Comparison of ENCODE assay signal across 34 cellular contexts in genomic region chr10:111126981-111127848, GRCh38. TPM values are rescaled to one million over a fixed set of nuclear protein-coding genes. Genes with fewer than 3 reads are reported as not detected.
DNase-seq lines count a peak whose midpoint lies in the region; ATAC-seq, FAIRE-seq and TF ChIP-seq lines count a peak whose summit lies in the region.
"Had no signal": no experiment of that assay in that cellular context is flagged by ENCODE, and none has a peak within 500 bp of the region (broad histone marks: within the 10 kb centered on the region; RNA-seq: fewer than 3 reads in every experiment).

No MANE protein-coding gene starts in this region.

- TF ChIP-seq POLR2A in K562 (conservative IDR thresholded peaks at IDR 0.05), result no peak

- H3K4me3 ChIP-seq in K562, result no peak overlapping the region
- H3K4me3 ChIP-seq: ascending aorta; BLaER1 treated with 17β-estradiol and CSF1 and Interleukin-3, amounts not matched to agents 10 nM and 100 nM; left ventricle myocardium inferior; neural progenitor cell; right lobe of liver; stomach had no signal

- H4K20me1 ChIP-seq in K562 (replicated peaks; ENCODE audit: control insufficient read depth, insufficient read depth, low read length), result no peaks in the 10 kb centered on the region
- H4K20me1 ChIP-seq: BLaER1 treated with 17β-estradiol and CSF1 and Interleukin-3, amounts not matched to agents 10 nM and 100 nM had no signal

- no TSS peak for BruUV-seq in K562 (replicated peaks; lab: Mats Ljungman, UMichigan)

- intact Hi-C loops in K562 (cut with micrococcal nuclease), result no loop called here

- in situ Hi-C loops in K562 (cut with MboI), result no loop called here

- no peaks in the 10 kb centered on the region for H3K36me3 Mint-ChIP-seq in osteocyte (ENCODE audit: unreplicated experiment)
- H3K36me3 Mint-ChIP-seq: activated naive CD8-positive, alpha-beta T cell treated with anti-CD3 and anti-CD28 coated beads, Interleukin-2, amount 10 ng/mL, durations not matched to agents 7 days and 5 days; neural progenitor cell; WTC11 had no signal

- POLR2A ChIA-PET in K562 (lab: Yijun Ruan, JAX), result no interaction called here

- CTCF ChIA-PET in K562 (lab: Yijun Ruan, JAX; ENCODE audit: low intra/inter-chr PET ratio), result no interaction called here

- no peaks in the 10 kb centered on the region for H3K9me1 ChIP-seq in K562 (ENCODE audit: control insufficient read depth, insufficient read depth, low read length)

- H3K9me3 Mint-ChIP-seq in osteocyte (ENCODE audit: unreplicated experiment), result no peaks in the 10 kb centered on the region
- H3K9me3 Mint-ChIP-seq: activated CD4-positive, alpha-beta T cell treated with anti-CD3 and anti-CD28 coated beads, Interleukin-2, amount 10 ng/mL, durations not matched to agents 24 days and 14 days; activated naive CD8-positive, alpha-beta T cell treated with anti-CD3 and anti-CD28 coated beads, Interleukin-2, amount 10 ng/mL, durations not matched to agents 7 days and 5 days; activated T-cell treated with anti-CD3 and anti-CD28 coated beads, Interleukin-2, amount 50 U/mL, for 24 hours; T-helper 2 cell treated with Interferon-gamma antibody and Interleukin-4, amounts not matched to agents 5 μg/mL and 100 μg/mL, for 36 hours had no signal

- no peak overlapping the region for H3K4me3 Mint-ChIP-seq in osteocyte (ENCODE audit: unreplicated experiment)
- H3K4me3 Mint-ChIP-seq: activated CD4-positive, alpha-beta T cell treated with anti-CD3 and anti-CD28 coated beads, Interleukin-2, amount 10 ng/mL, durations not matched to agents 24 days and 14 days; activated naive CD8-positive, alpha-beta T cell treated with anti-CD3 and anti-CD28 coated beads, Interleukin-2, amount 10 ng/mL, durations not matched to agents 7 days and 5 days; activated T-cell treated with anti-CD3 and anti-CD28 coated beads, Interleukin-2, amount 50 U/mL, for 24 hours; neural progenitor cell; T-helper 2 cell treated with Interferon-gamma antibody and Interleukin-4, amounts not matched to agents 5 μg/mL and 100 μg/mL, for 36 hours; WTC11 had no signal

- H3K9me3 ChIP-seq in K562 (replicated peaks; ENCODE audit: control insufficient read depth, insufficient read depth, low read depth, low read length), result no peaks in the 10 kb centered on the region
- H3K9me3 ChIP-seq: ascending aorta; BLaER1 treated with 17β-estradiol and CSF1 and Interleukin-3, amounts not matched to agents 10 nM and 100 nM; left ventricle myocardium inferior; right lobe of liver; stomach had no signal

- peaks cover 2% of the 10 kb centered on the region for H3K27me3 Mint-ChIP-seq in osteocyte (ENCODE audit: unreplicated experiment)
- H3K27me3 Mint-ChIP-seq: activated naive CD8-positive, alpha-beta T cell treated with anti-CD3 and anti-CD28 coated beads, Interleukin-2, amount 10 ng/mL, durations not matched to agents 7 days and 5 days had no signal

- no peak for FAIRE-seq in K562 (lab: Jason Lieb, UNC)
- FAIRE-seq: colon, G401.6, islet of Langerhans had no signal

- no peak overlapping the region for H3K27ac Mint-ChIP-seq in osteocyte (ENCODE audit: unreplicated experiment)
- H3K27ac Mint-ChIP-seq: activated CD4-positive, alpha-beta T cell treated with anti-CD3 and anti-CD28 coated beads, Interleukin-2, amount 10 ng/mL, durations not matched to agents 24 days and 14 days; activated naive CD8-positive, alpha-beta T cell treated with anti-CD3 and anti-CD28 coated beads, Interleukin-2, amount 10 ng/mL, durations not matched to agents 7 days and 5 days; activated T-cell treated with anti-CD3 and anti-CD28 coated beads, Interleukin-2, amount 50 U/mL, for 24 hours; T-helper 2 cell treated with Interferon-gamma antibody and Interleukin-4, amounts not matched to agents 5 μg/mL and 100 μg/mL, for 36 hours; WTC11 had no signal

- H3K4me2 ChIP-seq in K562 (ENCODE audit: insufficient read depth, low read length), result no peak overlapping the region
- H3K4me2 ChIP-seq: neural progenitor cell had no signal

- DNase-seq in COLO668 (lab: John Stamatoyannopoulos, UW; ENCODE audit: unreplicated experiment) (peak; percentile 4), HUDEP-2 (lab: John Stamatoyannopoulos, UW; ENCODE audit: unreplicated experiment in 76 of 76) (peak in 41 of 76 experiments; percentile 1 to 68 (median 22)), K562 (ENCODE audit: extremely low read depth in 1 of 4, low spot score in 3 of 4) (peak in 2 of 4 experiments; percentile 13 to 29), osteocyte (ENCODE audit: extremely low spot score, unreplicated experiment) (peak; percentile 63)
- DNase-seq in activated naive CD4-positive, alpha-beta T cell treated with anti-CD3 and anti-CD28 coated beads, Interleukin-2, amount 50 U/mL, for 16 hours, result no peak
- DNase-seq: activated CD4-positive, alpha-beta T cell treated with anti-CD3 and anti-CD28 coated beads, Interleukin-2, amount 10 ng/mL, durations not matched to agents 24 days and 14 days; activated effector memory CD4-positive, alpha-beta T cell treated with anti-CD3 and anti-CD28 coated beads, Interleukin-2, amount 50 U/mL, for 16 hours; activated naive CD8-positive, alpha-beta T cell treated with anti-CD3 and anti-CD28 coated beads, Interleukin-2, amount 10 ng/mL, durations not matched to agents 7 days and 5 days; activated T-cell treated with anti-CD3 and anti-CD28 coated beads, Interleukin-2, amount 50 U/mL, for 24 hours; COR-L47; DMS79; effector CD8-positive, alpha-beta T cell; glutamatergic neuron; IMR-90; left ventricle myocardium inferior; mesenchymal stem cell; NCI-H146; NCI-H2171; NCI-H510A treated with DMSO at 0.1 percent for 48 hours; posterior cingulate gyrus; right lobe of liver; SHP77; stimulated activated CD4-positive, alpha-beta T cell treated with anti-CD3 and anti-CD28 coated beads, Interleukin-2, amount 100 ng/mL, for 48 hours; stomach had no signal

- H3K27ac ChIP-seq in K562 (ENCODE audit: extremely low read depth, low read depth, low read length), result no peak overlapping the region
- H3K27ac ChIP-seq: ascending aorta; BLaER1 treated with 17β-estradiol and CSF1 and Interleukin-3, amounts not matched to agents 10 nM and 100 nM; left ventricle myocardium inferior; neural progenitor cell; right lobe of liver; stomach had no signal

- no peak overlapping the region for H3K9ac ChIP-seq in K562 (ENCODE audit: insufficient read depth in 1 of 2, low read depth in 2 of 2, low read length in 2 of 2)
- H3K9ac ChIP-seq: BLaER1 treated with 17β-estradiol and CSF1 and Interleukin-3, amounts not matched to agents 10 nM and 100 nM; neural progenitor cell had no signal

- H3K79me2 ChIP-seq in K562 (ENCODE audit: control insufficient read depth, insufficient read depth, low read length), result no peaks in the 10 kb centered on the region

- ATAC-seq in K562 (no peak; the same call in 2 of the 3 replicates), HG02642 (IDR thresholded peaks at IDR 0.05; ENCODE audit: poor library complexity, unreplicated experiment) (no peak), GM19351 (IDR thresholded peaks at IDR 0.05; ENCODE audit: unreplicated experiment) (no peak)
- ATAC-seq: right lobe of liver, WTC11 had no signal

- H3K4me1 ChIP-seq in K562 (replicated peaks in 1 of 2; ENCODE audit: control insufficient read depth in 2 of 2, insufficient read depth in 2 of 2, low read length in 2 of 2), result peaks cover 0 to 11% of the 10 kb centered on the region in 2 experiments; a peak in 3 of 5 replicates
- H3K4me1 ChIP-seq: ascending aorta, left ventricle myocardium inferior, neural progenitor cell, right lobe of liver had no signal

- no peak overlapping the region for H2AFZ ChIP-seq in K562 (ENCODE audit: low read depth, low read length)
- H2AFZ ChIP-seq: neural progenitor cell had no signal

- H3K4me1 Mint-ChIP-seq in osteocyte (ENCODE audit: unreplicated experiment), result no peaks in the 10 kb centered on the region
- H3K4me1 Mint-ChIP-seq: activated CD4-positive, alpha-beta T cell treated with anti-CD3 and anti-CD28 coated beads, Interleukin-2, amount 10 ng/mL, durations not matched to agents 24 days and 14 days; activated naive CD8-positive, alpha-beta T cell treated with anti-CD3 and anti-CD28 coated beads, Interleukin-2, amount 10 ng/mL, durations not matched to agents 7 days and 5 days; neural progenitor cell had no signal

- H3K36me3 ChIP-seq in K562 (ENCODE audit: control insufficient read depth, insufficient read depth, low read length), result no peaks in the 10 kb centered on the region
- H3K36me3 ChIP-seq: ascending aorta; BLaER1 treated with 17β-estradiol and CSF1 and Interleukin-3, amounts not matched to agents 10 nM and 100 nM; left ventricle myocardium inferior; neural progenitor cell; right lobe of liver; stomach had no signal

- 0% methylated on average over 6 of the region's 6 CpGs for WGBS in K562 (ENCODE audit: insufficient coverage, low coverage, missing lambda C conversion rate)

- TF ChIP-seq CTCF in K562 (IDR thresholded peaks at IDR 0.05 in 2 of 3, conservative IDR thresholded peaks at IDR 0.05 in 1 of 3; ENCODE audit: insufficient read depth in 2 of 3, low read depth in 1 of 3, low read length in 3 of 3) (no peak), osteocyte (IDR thresholded peaks at IDR 0.05) (no peak)

- TF ChIP-seq EP300 in K562 (IDR thresholded peaks at IDR 0.05; ENCODE audit: low read length), result no peak; the same call in 1 of the 2 replicates

- no peaks in the 10 kb centered on the region for H3K27me3 ChIP-seq in K562 (ENCODE audit: control insufficient read depth in 2 of 2, insufficient read depth in 2 of 2, low read length in 2 of 2)
- H3K27me3 ChIP-seq: ascending aorta; BLaER1 treated with 17β-estradiol and CSF1 and Interleukin-3, amounts not matched to agents 10 nM and 100 nM; neural progenitor cell; right lobe of liver had no signal

- no peak for TF ChIP-seq RAD21 in K562 (CRISPR knock-in tag; conservative IDR thresholded peaks at IDR 0.05 in 1 of 2, IDR thresholded peaks at IDR 0.05 in 1 of 2)

TF ChIP-seq in K562, 482 proteins besides CTCF, POLR2A, EP300 and RAD21 (continues in another document):
- peak; percentile 46; the same call in 1 of the 2 replicates for TF ChIP-seq NCOR1 (IDR thresholded peaks at IDR 0.05)

RNA-seq across cellular contexts. Expression of gene ADRA2A, which starts 50.4 kb away (rescaled TPM):
- total RNA-seq in K562 (2011; cell fraction: chromatin; rRNA removed; ENCODE audit: low replicate concordance), result not detected in 2 replicates
- total RNA-seq in K562 (2011; cell fraction: nucleolus; rRNA removed), result not detected in 2 replicates
- not detected in 2 replicates for total RNA-seq in K562 (2011; cell fraction: nucleoplasm; rRNA removed)
- total RNA-seq in K562 (2014; rRNA removed) (not detected in 2 replicates), K562 (2014; rRNA removed; fragmentation: Illumina TruSeq; extraction: Trizol) (not detected in 2 replicates), K562 (2015; rRNA removed; fragmentation: Illumina TruSeq; extraction: Trizol) (not detected in 2 replicates), K562 (2021) (not detected in 2 replicates), osteocyte (not detected in 2 replicates)
- polyA plus RNA-seq in K562 (2011; rRNA removed) (not detected in 2 replicates), K562 (2014; fragmentation: Illumina TruSeq; extraction: Trizol) (not detected in 2 replicates), K562 (2014; fragmentation: Nextera tagmentation; extraction: Ambion mirVana) (not detected), K562 (2014; rRNA removed) (not detected in 2 replicates)
- not detected in 2 replicates for polyA plus RNA-seq in K562 (2011; cell fraction: cytosol; rRNA removed)
- polyA plus RNA-seq in K562 (2011; cell fraction: nucleus; rRNA removed), result not detected in 2 replicates
- not detected in 2 replicates for polyA plus RNA-seq in K562 (2012)
- not detected in 2 replicates for polyA minus RNA-seq in K562 (2011; rRNA and poly(A)+ RNA removed)
- polyA minus RNA-seq in K562 (2011; cell fraction: cytosol; rRNA and poly(A)+ RNA removed), result not detected in 2 replicates
- polyA minus RNA-seq in K562 (2011; cell fraction: nucleus; rRNA and poly(A)+ RNA removed), result not detected in 2 replicates
- total RNA-seq: activated CD4-positive, alpha-beta T cell treated with anti-CD3 and anti-CD28 coated beads, Interleukin-2, amount 10 ng/mL, durations not matched to agents 24 days and 14 days; activated naive CD8-positive, alpha-beta T cell treated with anti-CD3 and anti-CD28 coated beads, Interleukin-2, amount 10 ng/mL, durations not matched to agents 7 days and 5 days; IMR-90 had no signal
- polyA plus RNA-seq: IMR-90 had no signal
